In genomic region chr12:71281425-71281824, GRCh38 we compare ENCODE assay signal across 2 cellular contexts.
TF ChIP-seq lines count a peak whose summit lies in the region.

No MANE protein-coding gene starts in this region.

TF ChIP-seq in GM23338, 12 proteins besides CTCF, POLR2A, EP300 and RAD21 (continued from another document):
- no peak for TF ChIP-seq REST (IDR thresholded peaks at IDR 0.05; ENCODE audit: unreplicated experiment)
- TF ChIP-seq ZNF331 (CRISPR knock-in tag; IDR thresholded peaks at IDR 0.05; ENCODE audit: low read depth) = no peak
- no peak for TF ChIP-seq NANOG (IDR thresholded peaks at IDR 0.05; ENCODE audit: borderline replicate concordance)
- no peak for TF ChIP-seq JUNB (IDR thresholded peaks at IDR 0.05; ENCODE audit: unreplicated experiment)
- TF ChIP-seq EZH2 (IDR thresholded peaks at IDR 0.05; ENCODE audit: low read depth, unreplicated experiment) = no peak
- no peak for TF ChIP-seq ZNF462 (CRISPR knock-in tag; IDR thresholded peaks at IDR 0.05)
TF ChIP-seq in GM23338: peak in this region for 0.

TF ChIP-seq in WTC11, 78 proteins besides CTCF, POLR2A, EP300 and RAD21 (continued from another document):
- TF ChIP-seq ARID4B (CRISPR knock-in tag; IDR thresholded peaks at IDR 0.05; ENCODE audit: borderline replicate concordance) (no peak), ZNF416 (CRISPR knock-in tag; IDR thresholded peaks at IDR 0.05) (no peak), HMGXB4 (CRISPR knock-in tag; IDR thresholded peaks at IDR 0.05) (no peak), JAZF1 (CRISPR knock-in tag; IDR thresholded peaks at IDR 0.05) (no peak), ATF1 (CRISPR knock-in tag; IDR thresholded peaks at IDR 0.05) (no peak), NFATC4 (CRISPR knock-in tag; IDR thresholded peaks at IDR 0.05) (no peak), GABPB1 (CRISPR knock-in tag; IDR thresholded peaks at IDR 0.05) (no peak), RORB (CRISPR knock-in tag; IDR thresholded peaks at IDR 0.05) (no peak)
TF ChIP-seq in WTC11: peak in this region for 0.
